In the genomic region with DNA sequence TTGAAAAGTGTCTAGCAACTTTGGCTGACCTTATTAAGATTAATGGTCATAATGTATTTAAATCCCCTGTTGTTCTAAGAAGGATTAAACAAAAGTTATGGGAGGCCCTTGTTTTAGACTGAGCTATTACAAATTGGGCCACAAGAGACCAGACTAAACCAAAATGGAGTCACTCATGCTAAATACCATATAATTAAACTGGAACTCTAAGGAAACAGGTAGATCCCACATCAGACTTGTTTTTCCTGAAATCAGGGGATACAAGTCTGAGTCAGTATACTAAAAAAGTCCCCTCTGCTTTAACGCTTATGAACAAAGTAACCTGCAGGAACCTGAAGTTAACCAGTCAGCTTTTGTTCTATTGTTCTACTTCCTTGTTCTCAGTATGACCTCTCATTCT, we compare ENCODE assay signal across 29 cellular contexts.
"Had no signal": no experiment of that assay in that cellular context is flagged by ENCODE, and none has a peak within 500 bp of the region (broad histone marks: within the 10 kb centered on the region; RNA-seq: fewer than 3 reads in every experiment).

No MANE protein-coding gene starts in this region.

- H3K4me3 Mint-ChIP-seq: activated CD8-positive, alpha-beta T cell treated with anti-CD3 and anti-CD28 coated beads for 36 hours; activated naive CD4-positive, alpha-beta T cell treated with anti-CD3 and anti-CD28 coated beads for 36 hours; activated naive CD4-positive, alpha-beta T cell treated with anti-CD3 and anti-CD28 coated beads, Interleukin-2, amount 50 U/mL, for 24 hours; activated naive CD8-positive, alpha-beta T cell treated with anti-CD3 and anti-CD28 coated beads for 36 hours; activated naive CD8-positive, alpha-beta T cell treated with anti-CD3 and anti-CD28 coated beads, Interleukin-2, amount 50 U/mL, for 24 hours; activated T-cell treated with anti-CD3 and anti-CD28 coated beads, Interleukin-2, amount 50 U/mL, for 4 hours; activated T-helper 1 cell treated with anti-CD3 and anti-CD28 coated beads, Interleukin-12 subunit alpha, Interleukin-12 subunit beta, Interleukin-2, Interleukin-4 antibody, amounts not matched to agents 30 ng/mL and 10 ng/mL and 1 ng/mL, durations not matched to agents 14 hours and 24 hours and 36 hours; effector memory CD8-positive, alpha-beta T cell had no signal

- ATAC-seq: activated CD8-positive, alpha-beta T cell treated with anti-CD3 and anti-CD28 coated beads for 36 hours; activated naive CD8-positive, alpha-beta T cell treated with anti-CD3 and anti-CD28 coated beads, Interleukin-2, amount 50 U/mL, for 24 hours; activated T-cell treated with anti-CD3 and anti-CD28 coated beads, Interleukin-2, amount 50 U/mL, for 4 hours; body of pancreas; effector memory CD8-positive, alpha-beta T cell; foreskin keratinocyte; gastrocnemius medialis; heart left ventricle had no signal

- H3K36me3 ChIP-seq: adrenal gland, esophagus muscularis mucosa, gastrocnemius medialis, heart left ventricle had no signal

- H3K4me3 ChIP-seq: adrenal gland, body of pancreas, esophagus muscularis mucosa, gastrocnemius medialis, heart left ventricle, hepatocyte had no signal

- H3K27me3 ChIP-seq: adrenal gland, body of pancreas, esophagus muscularis mucosa, foreskin keratinocyte, gastrocnemius medialis, heart left ventricle, hepatocyte had no signal

- H3K36me3 Mint-ChIP-seq: activated naive CD4-positive, alpha-beta T cell treated with anti-CD3 and anti-CD28 coated beads, Interleukin-2, amount 50 U/mL, for 24 hours; activated naive CD8-positive, alpha-beta T cell treated with anti-CD3 and anti-CD28 coated beads for 36 hours had no signal

- H3K4me1 Mint-ChIP-seq: activated naive CD4-positive, alpha-beta T cell treated with anti-CD3 and anti-CD28 coated beads, Interleukin-2, amount 50 U/mL, for 24 hours; activated naive CD8-positive, alpha-beta T cell treated with anti-CD3 and anti-CD28 coated beads for 36 hours had no signal

- H3K27ac Mint-ChIP-seq: activated CD8-positive, alpha-beta T cell treated with anti-CD3 and anti-CD28 coated beads for 36 hours; activated naive CD4-positive, alpha-beta T cell treated with anti-CD3 and anti-CD28 coated beads for 36 hours; activated naive CD4-positive, alpha-beta T cell treated with anti-CD3 and anti-CD28 coated beads, Interleukin-2, amount 50 U/mL, for 24 hours; activated naive CD8-positive, alpha-beta T cell treated with anti-CD3 and anti-CD28 coated beads for 36 hours; activated naive CD8-positive, alpha-beta T cell treated with anti-CD3 and anti-CD28 coated beads, Interleukin-2, amount 50 U/mL, for 24 hours; activated T-helper 1 cell treated with anti-CD3 and anti-CD28 coated beads, Interleukin-12 subunit alpha, Interleukin-12 subunit beta, Interleukin-2, Interleukin-4 antibody, amounts not matched to agents 30 ng/mL and 10 ng/mL and 1 ng/mL, durations not matched to agents 14 hours and 24 hours and 36 hours; activated T-helper 2 cell treated with anti-CD3 and anti-CD28 coated beads, Interferon-gamma antibody, Interleukin-2, Interleukin-4, amounts not matched to agents 10 μg/mL and 5 μg/mL and 100 μg/mL, durations not matched to agents 14 hours and 24 hours and 36 hours; effector memory CD8-positive, alpha-beta T cell had no signal

- DNase-seq: activated CD4-positive, alpha-beta T cell treated with anti-CD3 and anti-CD28 coated beads for 48 hours; activated CD4-positive, alpha-beta T cell treated with anti-CD3 and anti-CD28 coated beads, Interleukin-2, amount 50 U/mL, for 1 hour; activated CD4-positive, alpha-beta T cell treated with anti-CD3 and anti-CD28 coated beads, Interleukin-2, amount 50 U/mL, for 48 hours; activated CD8-positive, alpha-beta memory T cell treated with anti-CD3 and anti-CD28 coated beads for 24 hours; activated CD8-positive, alpha-beta T cell treated with anti-CD3 and anti-CD28 coated beads for 36 hours; activated effector memory CD4-positive, alpha-beta T cell treated with anti-CD3 and anti-CD28 coated beads, Interleukin-2, amount 50 U/mL, for 16 hours; activated naive CD4-positive, alpha-beta T cell treated with anti-CD3 and anti-CD28 coated beads for 36 hours; activated naive CD8-positive, alpha-beta T cell treated with anti-CD3 and anti-CD28 coated beads for 36 hours; activated naive CD8-positive, alpha-beta T cell treated with anti-CD3 and anti-CD28 coated beads, Interleukin-2, amount 50 U/mL, for 24 hours; activated T-cell treated with anti-CD3 and anti-CD28 coated beads, Interleukin-2, amount 50 U/mL, for 4 hours; adrenal gland; amygdala; aorta; body of pancreas; caudate nucleus; cortex of kidney; dermis blood vessel endothelial cell; effector CD4-positive, alpha-beta T cell; effector memory CD8-positive, alpha-beta T cell; foreskin keratinocyte; gastrocnemius medialis; glutamatergic neuron; heart left ventricle; T-helper 2 cell had no signal

- H3K27me3 Mint-ChIP-seq: activated naive CD4-positive, alpha-beta T cell treated with anti-CD3 and anti-CD28 coated beads, Interleukin-2, amount 50 U/mL, for 24 hours; effector memory CD8-positive, alpha-beta T cell had no signal
